In the genomic region with DNA sequence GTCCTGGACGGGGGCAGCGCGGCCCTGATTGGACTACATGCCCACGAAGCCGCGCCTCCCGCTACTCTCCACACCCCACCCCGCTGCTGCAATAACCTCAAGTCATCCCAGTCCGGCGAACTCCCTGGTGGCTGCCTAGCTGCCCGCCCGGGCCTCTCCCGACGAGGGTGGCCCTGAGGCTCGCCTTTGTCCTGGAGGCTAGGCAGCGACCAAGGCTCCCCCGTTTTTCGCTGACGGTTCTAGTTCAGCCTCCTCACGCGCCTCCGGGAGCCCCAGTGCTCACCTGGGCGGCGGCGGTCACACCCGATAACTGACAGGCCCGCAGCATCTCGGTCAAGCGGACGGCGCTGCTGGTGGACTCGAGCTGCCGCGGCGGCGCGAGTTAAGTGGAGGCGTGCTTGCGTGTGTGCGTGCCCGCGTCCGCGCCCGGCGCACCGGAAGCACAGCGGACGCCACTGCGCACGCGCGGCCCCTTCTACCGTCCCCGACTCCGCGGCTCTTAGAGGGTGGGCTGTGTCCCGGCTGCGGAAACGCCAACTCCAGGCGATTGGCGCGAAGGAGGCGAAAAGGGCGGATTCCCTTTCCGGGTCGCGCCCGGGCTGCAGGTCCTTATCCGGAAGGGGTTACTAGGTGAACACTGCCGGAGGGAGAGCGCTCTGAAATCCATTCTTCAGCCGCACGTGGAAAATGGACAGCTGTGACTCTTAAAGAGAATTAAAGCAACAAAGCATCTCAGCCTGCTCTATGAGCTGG, we compare ENCODE assay signal across 1 cellular context.
TF ChIP-seq lines count a peak whose summit lies in the region.

A gene (minus strand): TSS at position 408 of the 753 bp plus-strand sequence. CDS start 80 bp downstream, at position 328.

TF ChIP-seq in K562, 482 proteins besides CTCF, POLR2A, EP300 and RAD21 (continued from another document and continues in another):
- TF ChIP-seq, protein P1, sequence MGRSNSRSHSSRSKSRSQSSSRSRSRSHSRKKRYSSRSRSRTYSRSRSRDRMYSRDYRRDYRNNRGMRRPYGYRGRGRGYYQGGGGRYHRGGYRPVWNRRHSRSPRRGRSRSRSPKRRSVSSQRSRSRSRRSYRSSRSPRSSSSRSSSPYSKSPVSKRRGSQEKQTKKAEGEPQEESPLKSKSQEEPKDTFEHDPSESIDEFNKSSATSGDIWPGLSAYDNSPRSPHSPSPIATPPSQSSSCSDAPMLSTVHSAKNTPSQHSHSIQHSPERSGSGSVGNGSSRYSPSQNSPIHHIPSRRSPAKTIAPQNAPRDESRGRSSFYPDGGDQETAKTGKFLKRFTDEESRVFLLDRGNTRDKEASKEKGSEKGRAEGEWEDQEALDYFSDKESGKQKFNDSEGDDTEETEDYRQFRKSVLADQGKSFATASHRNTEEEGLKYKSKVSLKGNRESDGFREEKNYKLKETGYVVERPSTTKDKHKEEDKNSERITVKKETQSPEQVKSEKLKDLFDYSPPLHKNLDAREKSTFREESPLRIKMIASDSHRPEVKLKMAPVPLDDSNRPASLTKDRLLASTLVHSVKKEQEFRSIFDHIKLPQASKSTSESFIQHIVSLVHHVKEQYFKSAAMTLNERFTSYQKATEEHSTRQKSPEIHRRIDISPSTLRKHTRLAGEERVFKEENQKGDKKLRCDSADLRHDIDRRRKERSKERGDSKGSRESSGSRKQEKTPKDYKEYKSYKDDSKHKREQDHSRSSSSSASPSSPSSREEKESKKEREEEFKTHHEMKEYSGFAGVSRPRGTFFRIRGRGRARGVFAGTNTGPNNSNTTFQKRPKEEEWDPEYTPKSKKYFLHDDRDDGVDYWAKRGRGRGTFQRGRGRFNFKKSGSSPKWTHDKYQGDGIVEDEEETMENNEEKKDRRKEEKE (IDR thresholded peaks at IDR 0.05; ENCODE audit: borderline replicate concordance in 1 of 2, control insufficient read depth in 1 of 2, low read depth in 2 of 2, low read length in 1 of 2): no peak
- TF ChIP-seq ZFX (CRISPR knock-in tag; IDR thresholded peaks at IDR 0.05) (peak; percentile 96), CTBP1 (IDR thresholded peaks at IDR 0.05; ENCODE audit: borderline replicate concordance) (peak; percentile 98), PRMT5 (CRISPR knock-in tag; IDR thresholded peaks at IDR 0.05) (no peak), RBM15 (IDR thresholded peaks at IDR 0.05; ENCODE audit: insufficient read depth, low read length) (no peak), EP400 (IDR thresholded peaks at IDR 0.05) (peak; percentile 98), TAF9B (IDR thresholded peaks at IDR 0.05; ENCODE audit: partially characterized antibody) (peak; percentile 91), ZNF696 (CRISPR knock-in tag; conservative IDR thresholded peaks at IDR 0.05) (no peak), XRCC5 (IDR thresholded peaks at IDR 0.05; ENCODE audit: low read depth, low read length) (0 out of 2 replicates have a peak, but pooled peaks have one; percentile 24), BHLHE40 (IDR thresholded peaks at IDR 0.05; ENCODE audit: low read length) (peak; percentile 12; the same call in 1 of the 2 replicates), SMAD1 (IDR thresholded peaks at IDR 0.05; ENCODE audit: low read depth, low read length, partially characterized antibody) (peak; percentile 19), ILK (tag; IDR thresholded peaks at IDR 0.05; ENCODE audit: borderline replicate concordance, low read depth) (no peak), OTX1 (CRISPR knock-in tag; IDR thresholded peaks at IDR 0.05) (peak; percentile 92), SAFB2 (IDR thresholded peaks at IDR 0.05; ENCODE audit: borderline replicate concordance, low read depth, low read length, severe bottlenecking) (no peak), BRD9 (IDR thresholded peaks at IDR 0.05; ENCODE audit: low read depth, partially characterized antibody) (peak; percentile 76), ZNF165 (CRISPR knock-in tag; IDR thresholded peaks at IDR 0.05; ENCODE audit: borderline replicate concordance) (no peak), ZEB2 (IDR thresholded peaks at IDR 0.05) (peak; percentile 73), XRCC4 (IDR thresholded peaks at IDR 0.05; ENCODE audit: extremely low read depth, insufficient read depth, insufficient read length) (no peak), ZNF431 (CRISPR knock-in tag; IDR thresholded peaks at IDR 0.05) (peak; percentile 36), ZNF830 (CRISPR knock-in tag; IDR thresholded peaks at IDR 0.05) (peak; percentile 66; the same call in 1 of the 2 replicates), RBM22 (IDR thresholded peaks at IDR 0.05; ENCODE audit: low read depth, low read length, poor library complexity, severe bottlenecking) (peak; percentile 89), U2AF1 (optimal IDR thresholded peaks at IDR 0.05; ENCODE audit: low read depth, low read length) (peak; percentile 98), C11orf30 (IDR thresholded peaks at IDR 0.05; ENCODE audit: low read depth) (peak; percentile 82), ZNF507 (tag; conservative IDR thresholded peaks at IDR 0.05) (no peak), SOX6 (IDR thresholded peaks at IDR 0.05) (peak; percentile 6), ZNF584 (CRISPR knock-in tag; IDR thresholded peaks at IDR 0.05; ENCODE audit: low read depth) (no peak), SLC30A9 (CRISPR knock-in tag; IDR thresholded peaks at IDR 0.05) (no peak), MEF2D (tag; conservative IDR thresholded peaks at IDR 0.05; ENCODE audit: low read depth) (no peak), ZNF347 (CRISPR knock-in tag; IDR thresholded peaks at IDR 0.05; ENCODE audit: low read depth) (no peak), TEAD1 (CRISPR knock-in tag; IDR thresholded peaks at IDR 0.05) (0 out of 4 replicates have a peak, but pooled peaks of 1 of the 2 experiments have one; percentile 66), HMGN3 (IDR thresholded peaks at IDR 0.05; ENCODE audit: borderline replicate concordance, extremely low read depth, insufficient read length, low read depth, low read length) (peak; percentile 35), ZNF589 (CRISPR knock-in tag; IDR thresholded peaks at IDR 0.05; ENCODE audit: low read depth) (peak; percentile 84; the same call in 1 of the 2 replicates), BMI1 (IDR thresholded peaks at IDR 0.05; ENCODE audit: low read length) (no peak), RB1 (IDR thresholded peaks at IDR 0.05; ENCODE audit: low read depth) (no peak; the same call in 1 of the 2 replicates), ZNF224 (CRISPR knock-in tag; IDR thresholded peaks at IDR 0.05) (no peak), PTBP1 (IDR thresholded peaks at IDR 0.05; ENCODE audit: low read depth, low read length) (no peak), KDM2B (CRISPR knock-in tag; IDR thresholded peaks at IDR 0.05) (no peak), TGIF2 (CRISPR knock-in tag; IDR thresholded peaks at IDR 0.05) (0 out of 2 replicates have a peak, but pooled peaks have one; percentile 40)
- TF ChIP-seq, protein P2, sequence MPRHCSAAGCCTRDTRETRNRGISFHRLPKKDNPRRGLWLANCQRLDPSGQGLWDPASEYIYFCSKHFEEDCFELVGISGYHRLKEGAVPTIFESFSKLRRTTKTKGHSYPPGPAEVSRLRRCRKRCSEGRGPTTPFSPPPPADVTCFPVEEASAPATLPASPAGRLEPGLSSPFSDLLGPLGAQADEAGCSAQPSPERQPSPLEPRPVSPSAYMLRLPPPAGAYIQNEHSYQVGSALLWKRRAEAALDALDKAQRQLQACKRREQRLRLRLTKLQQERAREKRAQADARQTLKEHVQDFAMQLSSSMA (CRISPR knock-in tag; IDR thresholded peaks at IDR 0.05): no peak
- TF ChIP-seq, protein P3, sequence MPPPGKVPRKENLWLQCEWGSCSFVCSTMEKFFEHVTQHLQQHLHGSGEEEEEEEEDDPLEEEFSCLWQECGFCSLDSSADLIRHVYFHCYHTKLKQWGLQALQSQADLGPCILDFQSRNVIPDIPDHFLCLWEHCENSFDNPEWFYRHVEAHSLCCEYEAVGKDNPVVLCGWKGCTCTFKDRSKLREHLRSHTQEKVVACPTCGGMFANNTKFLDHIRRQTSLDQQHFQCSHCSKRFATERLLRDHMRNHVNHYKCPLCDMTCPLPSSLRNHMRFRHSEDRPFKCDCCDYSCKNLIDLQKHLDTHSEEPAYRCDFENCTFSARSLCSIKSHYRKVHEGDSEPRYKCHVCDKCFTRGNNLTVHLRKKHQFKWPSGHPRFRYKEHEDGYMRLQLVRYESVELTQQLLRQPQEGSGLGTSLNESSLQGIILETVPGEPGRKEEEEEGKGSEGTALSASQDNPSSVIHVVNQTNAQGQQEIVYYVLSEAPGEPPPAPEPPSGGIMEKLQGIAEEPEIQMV (tag; conservative IDR thresholded peaks at IDR 0.05; ENCODE audit: low read depth): peak; percentile 67; the same call in 1 of the 2 replicates
- TF ChIP-seq, protein P4, sequence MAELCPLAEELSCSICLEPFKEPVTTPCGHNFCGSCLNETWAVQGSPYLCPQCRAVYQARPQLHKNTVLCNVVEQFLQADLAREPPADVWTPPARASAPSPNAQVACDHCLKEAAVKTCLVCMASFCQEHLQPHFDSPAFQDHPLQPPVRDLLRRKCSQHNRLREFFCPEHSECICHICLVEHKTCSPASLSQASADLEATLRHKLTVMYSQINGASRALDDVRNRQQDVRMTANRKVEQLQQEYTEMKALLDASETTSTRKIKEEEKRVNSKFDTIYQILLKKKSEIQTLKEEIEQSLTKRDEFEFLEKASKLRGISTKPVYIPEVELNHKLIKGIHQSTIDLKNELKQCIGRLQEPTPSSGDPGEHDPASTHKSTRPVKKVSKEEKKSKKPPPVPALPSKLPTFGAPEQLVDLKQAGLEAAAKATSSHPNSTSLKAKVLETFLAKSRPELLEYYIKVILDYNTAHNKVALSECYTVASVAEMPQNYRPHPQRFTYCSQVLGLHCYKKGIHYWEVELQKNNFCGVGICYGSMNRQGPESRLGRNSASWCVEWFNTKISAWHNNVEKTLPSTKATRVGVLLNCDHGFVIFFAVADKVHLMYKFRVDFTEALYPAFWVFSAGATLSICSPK (IDR thresholded peaks at IDR 0.05; ENCODE audit: borderline replicate concordance): no peak
- TF ChIP-seq, protein P5, sequence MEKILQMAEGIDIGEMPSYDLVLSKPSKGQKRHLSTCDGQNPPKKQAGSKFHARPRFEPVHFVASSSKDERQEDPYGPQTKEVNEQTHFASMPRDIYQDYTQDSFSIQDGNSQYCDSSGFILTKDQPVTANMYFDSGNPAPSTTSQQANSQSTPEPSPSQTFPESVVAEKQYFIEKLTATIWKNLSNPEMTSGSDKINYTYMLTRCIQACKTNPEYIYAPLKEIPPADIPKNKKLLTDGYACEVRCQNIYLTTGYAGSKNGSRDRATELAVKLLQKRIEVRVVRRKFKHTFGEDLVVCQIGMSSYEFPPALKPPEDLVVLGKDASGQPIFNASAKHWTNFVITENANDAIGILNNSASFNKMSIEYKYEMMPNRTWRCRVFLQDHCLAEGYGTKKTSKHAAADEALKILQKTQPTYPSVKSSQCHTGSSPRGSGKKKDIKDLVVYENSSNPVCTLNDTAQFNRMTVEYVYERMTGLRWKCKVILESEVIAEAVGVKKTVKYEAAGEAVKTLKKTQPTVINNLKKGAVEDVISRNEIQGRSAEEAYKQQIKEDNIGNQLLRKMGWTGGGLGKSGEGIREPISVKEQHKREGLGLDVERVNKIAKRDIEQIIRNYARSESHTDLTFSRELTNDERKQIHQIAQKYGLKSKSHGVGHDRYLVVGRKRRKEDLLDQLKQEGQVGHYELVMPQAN (IDR thresholded peaks at IDR 0.05; ENCODE audit: borderline replicate concordance): 0 out of 2 replicates have a peak, but pooled peaks have one; percentile 82
- TF ChIP-seq, protein P6, sequence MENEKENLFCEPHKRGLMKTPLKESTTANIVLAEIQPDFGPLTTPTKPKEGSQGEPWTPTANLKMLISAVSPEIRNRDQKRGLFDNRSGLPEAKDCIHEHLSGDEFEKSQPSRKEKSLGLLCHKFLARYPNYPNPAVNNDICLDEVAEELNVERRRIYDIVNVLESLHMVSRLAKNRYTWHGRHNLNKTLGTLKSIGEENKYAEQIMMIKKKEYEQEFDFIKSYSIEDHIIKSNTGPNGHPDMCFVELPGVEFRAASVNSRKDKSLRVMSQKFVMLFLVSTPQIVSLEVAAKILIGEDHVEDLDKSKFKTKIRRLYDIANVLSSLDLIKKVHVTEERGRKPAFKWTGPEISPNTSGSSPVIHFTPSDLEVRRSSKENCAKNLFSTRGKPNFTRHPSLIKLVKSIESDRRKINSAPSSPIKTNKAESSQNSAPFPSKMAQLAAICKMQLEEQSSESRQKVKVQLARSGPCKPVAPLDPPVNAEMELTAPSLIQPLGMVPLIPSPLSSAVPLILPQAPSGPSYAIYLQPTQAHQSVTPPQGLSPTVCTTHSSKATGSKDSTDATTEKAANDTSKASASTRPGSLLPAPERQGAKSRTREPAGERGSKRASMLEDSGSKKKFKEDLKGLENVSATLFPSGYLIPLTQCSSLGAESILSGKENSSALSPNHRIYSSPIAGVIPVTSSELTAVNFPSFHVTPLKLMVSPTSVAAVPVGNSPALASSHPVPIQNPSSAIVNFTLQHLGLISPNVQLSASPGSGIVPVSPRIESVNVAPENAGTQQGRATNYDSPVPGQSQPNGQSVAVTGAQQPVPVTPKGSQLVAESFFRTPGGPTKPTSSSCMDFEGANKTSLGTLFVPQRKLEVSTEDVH (IDR thresholded peaks at IDR 0.05; ENCODE audit: low read depth, partially characterized antibody): peak; percentile 87
- TF ChIP-seq, protein P7, sequence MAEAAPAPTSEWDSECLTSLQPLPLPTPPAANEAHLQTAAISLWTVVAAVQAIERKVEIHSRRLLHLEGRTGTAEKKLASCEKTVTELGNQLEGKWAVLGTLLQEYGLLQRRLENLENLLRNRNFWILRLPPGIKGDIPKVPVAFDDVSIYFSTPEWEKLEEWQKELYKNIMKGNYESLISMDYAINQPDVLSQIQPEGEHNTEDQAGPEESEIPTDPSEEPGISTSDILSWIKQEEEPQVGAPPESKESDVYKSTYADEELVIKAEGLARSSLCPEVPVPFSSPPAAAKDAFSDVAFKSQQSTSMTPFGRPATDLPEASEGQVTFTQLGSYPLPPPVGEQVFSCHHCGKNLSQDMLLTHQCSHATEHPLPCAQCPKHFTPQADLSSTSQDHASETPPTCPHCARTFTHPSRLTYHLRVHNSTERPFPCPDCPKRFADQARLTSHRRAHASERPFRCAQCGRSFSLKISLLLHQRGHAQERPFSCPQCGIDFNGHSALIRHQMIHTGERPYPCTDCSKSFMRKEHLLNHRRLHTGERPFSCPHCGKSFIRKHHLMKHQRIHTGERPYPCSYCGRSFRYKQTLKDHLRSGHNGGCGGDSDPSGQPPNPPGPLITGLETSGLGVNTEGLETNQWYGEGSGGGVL (CRISPR knock-in tag; IDR thresholded peaks at IDR 0.05): no peak
- TF ChIP-seq, protein P8, sequence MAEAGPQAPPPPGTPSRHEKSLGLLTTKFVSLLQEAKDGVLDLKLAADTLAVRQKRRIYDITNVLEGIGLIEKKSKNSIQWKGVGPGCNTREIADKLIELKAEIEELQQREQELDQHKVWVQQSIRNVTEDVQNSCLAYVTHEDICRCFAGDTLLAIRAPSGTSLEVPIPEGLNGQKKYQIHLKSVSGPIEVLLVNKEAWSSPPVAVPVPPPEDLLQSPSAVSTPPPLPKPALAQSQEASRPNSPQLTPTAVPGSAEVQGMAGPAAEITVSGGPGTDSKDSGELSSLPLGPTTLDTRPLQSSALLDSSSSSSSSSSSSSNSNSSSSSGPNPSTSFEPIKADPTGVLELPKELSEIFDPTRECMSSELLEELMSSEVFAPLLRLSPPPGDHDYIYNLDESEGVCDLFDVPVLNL (CRISPR knock-in tag; IDR thresholded peaks at IDR 0.05; ENCODE audit: low read depth): no peak
